8 cellular contexts compared by ENCODE assay signal in genomic region chr10:110355181-110355831, GRCh38. TPM values are rescaled to one million over a fixed set of nuclear protein-coding genes. Genes with fewer than 3 reads are reported as not detected.
DNase-seq lines count a peak whose midpoint lies in the region; ATAC-seq and TF ChIP-seq lines count a peak whose summit lies in the region.

No MANE protein-coding gene starts in this region.

- no peaks in the 10 kb centered on the region for H3K4me1 ChIP-seq in colonic mucosa

- no peak overlapping the region for H3K4me3 ChIP-seq in colonic mucosa

- H3K36me3 ChIP-seq in colonic mucosa: no peaks in the 10 kb centered on the region

- no peak for TF ChIP-seq CTCF in colonic mucosa (IDR thresholded peaks at IDR 0.05)

- peak overlapping the region; percentile 99 for H3K27ac Mint-ChIP-seq in activated CD4-positive, alpha-beta T cell treated with anti-CD3 and anti-CD28 coated beads, Interleukin-2, amount 10 ng/mL, durations not matched to agents 24 days and 14 days
- peak overlapping the region; percentile 97 for H3K27ac Mint-ChIP-seq in stimulated activated effector memory CD8-positive, alpha-beta T cell treated with anti-CD3 and anti-CD28 coated beads, Interleukin-12 subunit alpha, Interleukin-12 subunit beta, amount 100 ng/mL, for 72 hours

- H3K9me3 Mint-ChIP-seq in activated CD4-positive, alpha-beta T cell treated with anti-CD3 and anti-CD28 coated beads, Interleukin-2, amount 10 ng/mL, durations not matched to agents 24 days and 14 days: no peaks in the 10 kb centered on the region
- no peaks in the 10 kb centered on the region for H3K9me3 Mint-ChIP-seq in stimulated activated effector memory CD8-positive, alpha-beta T cell treated with anti-CD3 and anti-CD28 coated beads, Interleukin-12 subunit alpha, Interleukin-12 subunit beta, amount 100 ng/mL, for 72 hours

- no peaks in the 10 kb centered on the region for H3K9me3 ChIP-seq in colonic mucosa

- H3K27me3 Mint-ChIP-seq in activated CD4-positive, alpha-beta T cell treated with anti-CD3 and anti-CD28 coated beads, Interleukin-2, amount 10 ng/mL, durations not matched to agents 24 days and 14 days: no peaks in the 10 kb centered on the region

- no peaks in the 10 kb centered on the region for H3K27me3 ChIP-seq in colonic mucosa

- DNase-seq in activated CD4-positive, alpha-beta T cell treated with anti-CD3 and anti-CD28 coated beads, Interleukin-2, amount 10 ng/mL, durations not matched to agents 24 days and 14 days: peak; percentile 70
- DNase-seq in activated CD4-positive, alpha-beta T cell treated with anti-CD3 and anti-CD28 coated beads, Interleukin-2, amount 50 U/mL, for 1 hour: no peak
- DNase-seq in RKO (ENCODE audit: low spot score): peak; percentile 69
- peak in 1 of 2 donors; percentile 60 for DNase-seq in stimulated activated effector memory CD8-positive, alpha-beta T cell treated with anti-CD3 and anti-CD28 coated beads, Interleukin-12 subunit alpha, Interleukin-12 subunit beta, amount 100 ng/mL, for 72 hours (ENCODE audit: low spot score in 2 of 2)
- no peak for DNase-seq in NCI-H2227 (lab: John Stamatoyannopoulos, UW; ENCODE audit: unreplicated experiment)
- DNase-seq in dedifferentiated amniotic fluid mesenchymal stem cell (ENCODE audit: extremely low spot score): no peak
- DNase-seq in colonic mucosa: no peak

- intact Hi-C loops in activated CD4-positive, alpha-beta T cell treated with anti-CD3 and anti-CD28 coated beads, Interleukin-2, amount 10 ng/mL, durations not matched to agents 24 days and 14 days (cut with micrococcal nuclease): no loop called here
- intact Hi-C loops in colonic mucosa (cut with DNase I): no loop called here

- H3K9ac ChIP-seq in colonic mucosa (ENCODE audit: low read depth in 2 of 2, low read length in 2 of 2): no peak overlapping the region

- peaks cover 65% of the 10 kb centered on the region for H3K4me1 Mint-ChIP-seq in activated CD4-positive, alpha-beta T cell treated with anti-CD3 and anti-CD28 coated beads, Interleukin-2, amount 10 ng/mL, durations not matched to agents 24 days and 14 days
- peaks cover 83% of the 10 kb centered on the region for H3K4me1 Mint-ChIP-seq in stimulated activated effector memory CD8-positive, alpha-beta T cell treated with anti-CD3 and anti-CD28 coated beads, Interleukin-12 subunit alpha, Interleukin-12 subunit beta, amount 100 ng/mL, for 72 hours

- H3K4me3 Mint-ChIP-seq in activated CD4-positive, alpha-beta T cell treated with anti-CD3 and anti-CD28 coated beads, Interleukin-2, amount 10 ng/mL, durations not matched to agents 24 days and 14 days: peak overlapping the region; percentile 89
- H3K4me3 Mint-ChIP-seq in stimulated activated effector memory CD8-positive, alpha-beta T cell treated with anti-CD3 and anti-CD28 coated beads, Interleukin-12 subunit alpha, Interleukin-12 subunit beta, amount 100 ng/mL, for 72 hours: peak overlapping the region; percentile 82

- H3K36me3 Mint-ChIP-seq in activated CD4-positive, alpha-beta T cell treated with anti-CD3 and anti-CD28 coated beads, Interleukin-2, amount 10 ng/mL, durations not matched to agents 24 days and 14 days (ENCODE audit: low read depth): no peaks in the 10 kb centered on the region
- peaks cover 25% of the 10 kb centered on the region for H3K36me3 Mint-ChIP-seq in stimulated activated effector memory CD8-positive, alpha-beta T cell treated with anti-CD3 and anti-CD28 coated beads, Interleukin-12 subunit alpha, Interleukin-12 subunit beta, amount 100 ng/mL, for 72 hours

- peak; percentile 34 for ATAC-seq in HG02623 (IDR thresholded peaks at IDR 0.05; ENCODE audit: unreplicated experiment)
- ATAC-seq in stimulated activated effector memory CD8-positive, alpha-beta T cell treated with anti-CD3 and anti-CD28 coated beads, Interleukin-12 subunit alpha, Interleukin-12 subunit beta, amount 100 ng/mL, for 72 hours: no peak

- H3K27ac ChIP-seq in colonic mucosa: no peak overlapping the region

RNA-seq across cellular contexts. Expression of gene SMNDC1, which starts 50.6 kb away (rescaled TPM):
- 46.2 TPM in 2 replicates for total RNA-seq in activated CD4-positive, alpha-beta T cell treated with anti-CD3 and anti-CD28 coated beads, Interleukin-2, amount 10 ng/mL, durations not matched to agents 24 days and 14 days
- total RNA-seq in colonic mucosa: 10 to 100 TPM; 24.8 to 32.1 TPM

Comparison
In these comparisons a context has a peak if more than half of its experiments do, and no peak if none do; other contexts are left out.
1. DNase-seq: peak in activated CD4-positive, alpha-beta T cell treated with anti-CD3 and anti-CD28 coated beads, Interleukin-2, amount 10 ng/mL, durations not matched to agents 24 days and 14 days (single experiment) and RKO (single experiment); none in activated CD4-positive, alpha-beta T cell treated with anti-CD3 and anti-CD28 coated beads, Interleukin-2, amount 50 U/mL, for 1 hour (single experiment), NCI-H2227 (single experiment), dedifferentiated amniotic fluid mesenchymal stem cell (single experiment) and colonic mucosa (single experiment).